In genomic region chr20:22654243-22654642, GRCh38 we compare ENCODE assay signal across 1 cellular context.
TF ChIP-seq lines count a peak whose summit lies in the region.

No MANE protein-coding gene starts in this region.

TF ChIP-seq in H1, 55 proteins besides CTCF, POLR2A, EP300 and RAD21:
- TF ChIP-seq, protein P1, sequence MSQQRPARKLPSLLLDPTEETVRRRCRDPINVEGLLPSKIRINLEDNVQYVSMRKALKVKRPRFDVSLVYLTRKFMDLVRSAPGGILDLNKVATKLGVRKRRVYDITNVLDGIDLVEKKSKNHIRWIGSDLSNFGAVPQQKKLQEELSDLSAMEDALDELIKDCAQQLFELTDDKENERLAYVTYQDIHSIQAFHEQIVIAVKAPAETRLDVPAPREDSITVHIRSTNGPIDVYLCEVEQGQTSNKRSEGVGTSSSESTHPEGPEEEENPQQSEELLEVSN (IDR thresholded peaks at IDR 0.05), result no peak
- TF ChIP-seq CHD1 (IDR thresholded peaks at IDR 0.05; ENCODE audit: low read depth, low read length), result no peak
- TF ChIP-seq SP2 (IDR thresholded peaks at IDR 0.05; ENCODE audit: low read length), result no peak
- no peak for TF ChIP-seq CTBP2 (IDR thresholded peaks at IDR 0.05; ENCODE audit: borderline replicate concordance, insufficient read depth, insufficient read length, low read length)
- TF ChIP-seq SIN3A (conservative IDR thresholded peaks at IDR 0.05 in 1 of 2, IDR thresholded peaks at IDR 0.05 in 1 of 2; ENCODE audit: low read depth in 1 of 2, low read length in 2 of 2), result no peak
- no peak for TF ChIP-seq CEBPB (IDR thresholded peaks at IDR 0.05; ENCODE audit: low read depth, low read length)
